In the genomic region with DNA sequence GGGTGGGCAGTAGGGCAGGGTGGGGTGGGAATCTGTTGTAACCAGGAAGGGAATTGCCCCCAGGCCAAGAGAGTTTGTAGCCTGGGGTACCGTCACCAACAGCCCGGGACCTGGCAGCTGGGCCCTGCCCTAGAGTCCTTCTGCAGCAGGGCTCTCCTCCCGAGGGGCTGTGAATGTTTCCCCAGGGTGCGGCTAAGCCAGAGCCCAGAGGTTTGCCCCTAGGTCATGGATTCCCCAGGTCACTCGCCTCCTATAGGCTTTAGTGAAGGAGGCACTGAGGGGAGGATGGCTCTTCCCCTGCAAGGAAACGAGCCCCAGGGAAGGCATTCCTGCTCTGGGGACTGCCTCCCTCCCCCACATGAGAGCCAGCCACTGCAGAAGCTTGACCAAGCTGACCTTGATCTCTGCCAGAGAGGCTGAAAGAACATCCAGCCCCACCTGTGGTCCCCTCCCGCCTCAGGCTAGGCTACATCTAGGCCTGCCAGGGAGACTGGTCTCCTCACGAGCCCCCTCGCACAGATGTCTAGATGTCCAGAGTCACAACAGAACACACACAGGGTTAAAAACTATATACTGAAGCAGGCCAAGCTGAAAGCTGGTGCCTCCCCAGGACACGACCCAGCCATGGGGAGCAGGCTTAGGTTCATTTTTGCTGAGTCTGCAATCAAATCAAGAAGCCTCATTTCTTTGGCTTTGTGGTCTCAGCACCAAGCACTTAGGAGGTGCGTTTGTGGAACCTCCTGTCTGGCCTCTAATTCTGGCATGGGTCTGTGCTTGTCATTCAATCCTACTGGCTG, we compare ENCODE assay signal across 21 cellular contexts.
DNase-seq lines count a peak whose midpoint lies in the region; ATAC-seq, FAIRE-seq and TF ChIP-seq lines count a peak whose summit lies in the region.
"Had no signal": no experiment of that assay in that cellular context is flagged by ENCODE, and none has a peak within 500 bp of the region (broad histone marks: within the 10 kb centered on the region; RNA-seq: fewer than 3 reads in every experiment).

No MANE protein-coding gene starts in this region.

- H3K79me1 ChIP-seq in H1 (ENCODE audit: low read depth, low read length): no peaks in the 10 kb centered on the region; the same call in 1 of the 2 replicates

- no peak overlapping the region for H2BK120ac ChIP-seq in H1 (replicated peaks; ENCODE audit: low read depth, low read length)

- H3K36me3 Mint-ChIP-seq in nephron progenitor cell (ENCODE audit: low read depth): no peaks in the 10 kb centered on the region
- H3K36me3 Mint-ChIP-seq in activated CD8-positive, alpha-beta T cell treated with anti-CD3 and anti-CD28 coated beads, Interleukin-2, amount 10 ng/mL, durations not matched to agents 7 days and 5 days (ENCODE audit: low read depth): no peaks in the 10 kb centered on the region
- H3K36me3 Mint-ChIP-seq in natural killer cell treated with Interleukin-12 subunit alpha and Interleukin-12 subunit beta and Interleukin-15 and Interleukin-18, amount 100 ng/mL, for 72 hours: no peaks in the 10 kb centered on the region

- no peak overlapping the region for H2AFZ ChIP-seq in H1 (ENCODE audit: low read length)

- ATAC-seq in A549 (no peak), GM21619 (IDR thresholded peaks at IDR 0.05; ENCODE audit: unreplicated experiment) (no peak)
- ATAC-seq in activated CD8-positive, alpha-beta T cell treated with anti-CD3 and anti-CD28 coated beads, Interleukin-2, amount 10 ng/mL, durations not matched to agents 7 days and 5 days: no peak
- ATAC-seq in natural killer cell treated with Interleukin-12 subunit alpha and Interleukin-12 subunit beta and Interleukin-15 and Interleukin-18, amount 100 ng/mL, for 72 hours: no peak

- H3K27ac Mint-ChIP-seq in nephron progenitor cell: peak overlapping the region; percentile 22
- H3K27ac Mint-ChIP-seq in activated CD8-positive, alpha-beta T cell treated with anti-CD3 and anti-CD28 coated beads, Interleukin-2, amount 10 ng/mL, durations not matched to agents 7 days and 5 days: no peak overlapping the region
- no peak overlapping the region for H3K27ac Mint-ChIP-seq in natural killer cell treated with Interleukin-12 subunit alpha and Interleukin-12 subunit beta and Interleukin-15 and Interleukin-18, amount 100 ng/mL, for 72 hours
- H3K27ac Mint-ChIP-seq: B cell; CD4-positive, alpha-beta T cell had no signal

- H3K9me3 Mint-ChIP-seq in nephron progenitor cell: peaks cover 4% of the 10 kb centered on the region
- H3K9me3 Mint-ChIP-seq in activated CD8-positive, alpha-beta T cell treated with anti-CD3 and anti-CD28 coated beads, Interleukin-2, amount 10 ng/mL, durations not matched to agents 7 days and 5 days (ENCODE audit: insufficient read depth): no peaks in the 10 kb centered on the region
- H3K9me3 Mint-ChIP-seq in natural killer cell treated with Interleukin-12 subunit alpha and Interleukin-12 subunit beta and Interleukin-15 and Interleukin-18, amount 100 ng/mL, for 72 hours: no peaks in the 10 kb centered on the region
- H3K9me3 Mint-ChIP-seq: CD4-positive, alpha-beta T cell had no signal

- CTCF ChIA-PET in A549 (lab: Yijun Ruan, JAX): interaction anchor here (0.5 kb wide), 1 partner anchor 564 kb away, joined by 3 read pairs; no protein-coding TSS in a partner anchor
- CTCF ChIA-PET in HEK293 (lab: Yijun Ruan, JAX): no interaction called here
- CTCF ChIA-PET in H1 (lab: Charles Lee; ENCODE audit: partially characterized antibody): no interaction called here
- CTCF ChIA-PET in activated CD8-positive, alpha-beta T cell treated with anti-CD3 and anti-CD28 coated beads, Interleukin-2, amount 10 ng/mL, durations not matched to agents 7 days and 5 days (lab: Charles Lee): no interaction called here

- H2BK20ac ChIP-seq in H1 (ENCODE audit: low read length): no peak overlapping the region

- no peak for DNase-seq in A549 (ENCODE audit: low read depth in 1 of 2, low spot score in 1 of 2)
- DNase-seq in H1 (ENCODE audit: low read depth in 1 of 2, low spot score in 2 of 2): no peak
- peak; percentile 13 for DNase-seq in nephron progenitor cell
- no peak for DNase-seq in activated CD8-positive, alpha-beta T cell treated with anti-CD3 and anti-CD28 coated beads, Interleukin-2, amount 10 ng/mL, durations not matched to agents 7 days and 5 days
- DNase-seq in natural killer cell treated with Interleukin-12 subunit alpha and Interleukin-12 subunit beta and Interleukin-15 and Interleukin-18, amount 100 ng/mL, for 72 hours (ENCODE audit: low spot score): no peak
- DNase-seq in NCI-H1417 (lab: John Stamatoyannopoulos, UW): no peak
- DNase-seq: Calu3; CD4-positive, alpha-beta T cell; MV-4-11; NCI-H1436; NCI-H2227 treated with DMSO at 0.1 percent for 48 hours; NCI-H526; OCI-M1 had no signal

- TF ChIP-seq POLR2A in A549 (IDR thresholded peaks at IDR 0.05; ENCODE audit: low read length): no peak
- TF ChIP-seq POLR2A in H1 (IDR thresholded peaks at IDR 0.05; ENCODE audit: control extremely low read depth in 1 of 2, low read depth in 2 of 2, low read length in 2 of 2): no peak

- H3K4me1 ChIP-seq in A549 (no peaks in the 10 kb centered on the region), HEK293 (ENCODE audit: control insufficient read depth, insufficient read depth, low read length) (no peaks in the 10 kb centered on the region), H1 (replicated peaks in 1 of 4; ENCODE audit: control insufficient read depth in 3 of 4, insufficient read depth in 4 of 4, low read length in 3 of 4) (peaks cover 0 to 4% (median 1%) of the 10 kb centered on the region in 4 experiments; a peak in 3 of 7 replicates)
- H3K4me1 ChIP-seq: SJSA1 had no signal

- no peak overlapping the region for H2BK5ac ChIP-seq in H1 (ENCODE audit: low read depth, low read length)

- no peak overlapping the region for H4K5ac ChIP-seq in H1 (ENCODE audit: insufficient read length, low read depth, low read length)

- peaks cover 32% of the 10 kb centered on the region for H3K27me3 Mint-ChIP-seq in nephron progenitor cell (ENCODE audit: low read depth, poor library complexity)
- peaks cover 10% of the 10 kb centered on the region for H3K27me3 Mint-ChIP-seq in activated CD8-positive, alpha-beta T cell treated with anti-CD3 and anti-CD28 coated beads, Interleukin-2, amount 10 ng/mL, durations not matched to agents 7 days and 5 days (ENCODE audit: low read depth)
- H3K27me3 Mint-ChIP-seq in natural killer cell treated with Interleukin-12 subunit alpha and Interleukin-12 subunit beta and Interleukin-15 and Interleukin-18, amount 100 ng/mL, for 72 hours: no peaks in the 10 kb centered on the region
- H3K27me3 Mint-ChIP-seq: B cell; CD4-positive, alpha-beta T cell had no signal

- no peak overlapping the region for H3K23ac ChIP-seq in H1 (ENCODE audit: insufficient read length)

- H2BK12ac ChIP-seq in H1 (ENCODE audit: low read depth, low read length): no peak overlapping the region

- FAIRE-seq in A549 (lab: Jason Lieb, UNC) (no peak), H1 (lab: Jason Lieb, UNC) (no peak)
- FAIRE-seq: G401.6, GM12892, H54 had no signal

- 56% methylated on average over 6 of the region's 11 CpGs for WGBS in A549 (ENCODE audit: missing lambda C conversion rate)
- 80% methylated on average over 11 of the region's 11 CpGs; no CpG with 5 or more reads in 1 of the 2 experiments for WGBS in H1 (ENCODE audit: extremely low coverage in 1 of 2, insufficient coverage in 1 of 2, insufficient read length in 1 of 2, insufficient replicate concordance in 2 of 2, low coverage in 1 of 2, low lambda C conversion rate in 2 of 2, missing lambda C conversion rate in 1 of 2), 2 experiments

- H3K4me2 ChIP-seq in A549: no peak overlapping the region
- H3K4me2 ChIP-seq in H1 (ENCODE audit: insufficient read depth in 1 of 2, low read depth in 2 of 2, low read length in 2 of 2): no peak overlapping the region

- no peaks in the 10 kb centered on the region for H3K36me3 ChIP-seq in HEK293 (ENCODE audit: control insufficient read depth in 2 of 2, insufficient read depth in 1 of 2, low read length in 2 of 2)
- H3K36me3 ChIP-seq in H1 (ENCODE audit: control insufficient read depth in 2 of 4, insufficient read depth in 4 of 4, low read length in 3 of 4): no peaks in the 10 kb centered on the region
- H3K36me3 ChIP-seq: SJSA1 had no signal

- no peaks in the 10 kb centered on the region for H3K27me3 ChIP-seq in H1 (replicated peaks in 1 of 4; ENCODE audit: control insufficient read depth in 3 of 4, extremely low read depth in 1 of 4, insufficient read depth in 3 of 4, low read length in 3 of 4)
- H3K27me3 ChIP-seq: SJSA1 had no signal

- H3K9me3 ChIP-seq in A549 (no peaks in the 10 kb centered on the region), HEK293 (ENCODE audit: control insufficient read depth, insufficient read depth, low read depth, low read length) (no peaks in the 10 kb centered on the region), H1 (ENCODE audit: insufficient read depth in 2 of 2, low read depth in 1 of 2, low read length in 1 of 2) (peaks cover 4 to 8% of the 10 kb centered on the region in 2 experiments; a peak in 1 of 4 replicates)
- H3K9me3 ChIP-seq: SJSA1 had no signal

- H3K56ac ChIP-seq in H1 (replicated peaks; ENCODE audit: insufficient read length, low read depth, low read length): no peak overlapping the region

- TF ChIP-seq RAD21 in A549 (conservative IDR thresholded peaks at IDR 0.05 in 1 of 2, IDR thresholded peaks at IDR 0.05 in 1 of 2) (no peak), H1 (IDR thresholded peaks at IDR 0.05 in 1 of 2, conservative IDR thresholded peaks at IDR 0.05 in 1 of 2; ENCODE audit: low read depth in 2 of 2, low read length in 2 of 2) (no peak)

- H3K23me2 ChIP-seq in H1 (ENCODE audit: low read depth, low read length): no peaks in the 10 kb centered on the region

- H3K4me3 Mint-ChIP-seq in nephron progenitor cell: no peak overlapping the region
- H3K4me3 Mint-ChIP-seq in activated CD8-positive, alpha-beta T cell treated with anti-CD3 and anti-CD28 coated beads, Interleukin-2, amount 10 ng/mL, durations not matched to agents 7 days and 5 days: no peak overlapping the region
- no peak overlapping the region for H3K4me3 Mint-ChIP-seq in natural killer cell treated with Interleukin-12 subunit alpha and Interleukin-12 subunit beta and Interleukin-15 and Interleukin-18, amount 100 ng/mL, for 72 hours
- H3K4me3 Mint-ChIP-seq: B cell; CD4-positive, alpha-beta T cell had no signal

- H3K79me2 ChIP-seq in H1 (ENCODE audit: control insufficient read depth in 1 of 2, insufficient read depth in 2 of 2, low read length in 2 of 2): no peaks in the 10 kb centered on the region

- TF ChIP-seq CTCF in A549 (IDR thresholded peaks at IDR 0.05) (no peak), HEK293 (tag by site-specific recombination; IDR thresholded peaks at IDR 0.05) (no peak), H1 (IDR thresholded peaks at IDR 0.05; ENCODE audit: control extremely low read depth in 1 of 3, insufficient read depth in 1 of 3, low read depth in 1 of 3, low read length in 3 of 3) (no peak), nephron progenitor cell (IDR thresholded peaks at IDR 0.05) (no peak)

- H3K9ac ChIP-seq in H1 (replicated peaks in 1 of 4; ENCODE audit: extremely low read depth in 1 of 4, low read depth in 3 of 4, low read length in 3 of 4): no peak overlapping the region

- H3K18ac ChIP-seq in H1 (ENCODE audit: extremely low read depth, low read length): no peak overlapping the region

- POLR2A ChIA-PET in A549 (lab: Yijun Ruan, JAX) (no interaction called here), HEK293 (lab: Yijun Ruan, JAX) (no interaction called here), H1 (lab: Charles Lee; ENCODE audit: partially characterized antibody) (no interaction called here)
- POLR2A ChIA-PET in activated CD8-positive, alpha-beta T cell treated with anti-CD3 and anti-CD28 coated beads, Interleukin-2, amount 10 ng/mL, durations not matched to agents 7 days and 5 days (lab: Charles Lee): no interaction called here

- H2AK5ac ChIP-seq in H1 (ENCODE audit: low read depth, low read length): no peak overlapping the region

- H2BK15ac ChIP-seq in H1 (ENCODE audit: low read length): no peak overlapping the region

- no peaks in the 10 kb centered on the region for H4K20me1 ChIP-seq in H1 (replicated peaks in 1 of 2; ENCODE audit: control insufficient read depth in 1 of 2, insufficient read depth in 2 of 2, low read length in 2 of 2)

- H4K91ac ChIP-seq in H1 (replicated peaks; ENCODE audit: insufficient read length, low read length): no peak overlapping the region

- no peak overlapping the region for H3K4me3 ChIP-seq in A549
- no peak overlapping the region for H3K4me3 ChIP-seq in HEK293 (ENCODE audit: low read depth, low read length)
- no peak overlapping the region for H3K4me3 ChIP-seq in H1 (ENCODE audit: extremely low read depth in 1 of 4, insufficient read depth in 2 of 4, low read depth in 3 of 4, low read length in 4 of 4)
- H3K4me3 ChIP-seq: SJSA1 had no signal

- H3K4me1 Mint-ChIP-seq in nephron progenitor cell: peaks cover 23% of the 10 kb centered on the region
- H3K4me1 Mint-ChIP-seq in activated CD8-positive, alpha-beta T cell treated with anti-CD3 and anti-CD28 coated beads, Interleukin-2, amount 10 ng/mL, durations not matched to agents 7 days and 5 days (ENCODE audit: low read depth): no peaks in the 10 kb centered on the region
- H3K4me1 Mint-ChIP-seq in natural killer cell treated with Interleukin-12 subunit alpha and Interleukin-12 subunit beta and Interleukin-15 and Interleukin-18, amount 100 ng/mL, for 72 hours (ENCODE audit: low read depth in 2 of 2): no peaks in the 10 kb centered on the region
- H3K4me1 Mint-ChIP-seq: B cell had no signal

- no peak overlapping the region; the same call in 1 of the 2 replicates for H4K8ac ChIP-seq in H1 (ENCODE audit: extremely low read depth, insufficient read depth, low read length)

- no peak overlapping the region for H3K14ac ChIP-seq in H1 (ENCODE audit: insufficient read length)

- H3K27ac ChIP-seq in A549 (no peak overlapping the region), HEK293 (ENCODE audit: extremely low read depth, low read depth, low read length) (no peak overlapping the region), H1 (ENCODE audit: low read depth, low read length) (no peak overlapping the region)
- H3K27ac ChIP-seq: RWPE1, SJSA1 had no signal

- H3K4ac ChIP-seq in H1 (replicated peaks; ENCODE audit: insufficient read length, low read depth, low read length): no peak overlapping the region

- TF ChIP-seq EP300 in A549 (IDR thresholded peaks at IDR 0.05) (no peak), H1 (IDR thresholded peaks at IDR 0.05; ENCODE audit: borderline replicate concordance in 1 of 2, low read depth in 2 of 2, low read length in 2 of 2) (no peak)
